ENCODE assay signal across 8 cellular contexts in the genomic region with DNA sequence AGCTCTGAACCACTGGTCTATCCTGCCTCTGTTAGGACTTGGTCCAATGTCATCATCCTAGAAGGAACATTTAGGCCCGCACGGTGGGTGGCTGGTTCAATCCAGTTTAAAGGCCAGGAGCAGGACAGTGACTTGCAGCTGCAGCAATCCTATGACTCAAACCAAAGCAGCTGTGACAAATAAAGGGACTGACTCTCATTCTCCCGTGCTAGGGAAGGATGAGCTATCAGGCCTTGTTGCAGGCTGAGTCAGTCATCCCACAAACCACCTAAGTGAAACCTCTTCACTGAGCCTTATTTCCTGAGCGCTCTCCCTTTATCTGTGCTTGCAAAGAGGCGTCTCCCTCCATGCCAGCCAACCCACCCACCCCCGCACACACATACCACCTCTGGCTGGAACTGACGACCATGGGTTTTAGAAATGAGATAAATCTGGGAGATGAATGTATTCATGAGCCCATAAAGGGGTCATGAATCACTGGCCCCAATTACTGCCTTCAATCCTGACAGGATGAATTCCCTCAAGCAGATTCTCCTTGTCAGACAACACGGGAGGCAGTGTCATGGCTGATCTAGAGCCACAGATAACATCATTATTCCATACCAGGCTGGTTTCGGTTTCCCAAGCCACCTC.
DNase-seq lines count a peak whose midpoint lies in the region; TF ChIP-seq lines count a peak whose summit lies in the region.

No MANE protein-coding gene starts in this region.

- no peaks in the 10 kb centered on the region for H3K36me3 Mint-ChIP-seq in activated T-cell treated with anti-CD3 and anti-CD28 coated beads, Interleukin-2, amount 50 U/mL, for 24 hours (ENCODE audit: low read depth)

- no peak overlapping the region for H3K4me3 Mint-ChIP-seq in activated T-cell treated with anti-CD3 and anti-CD28 coated beads, Interleukin-2, amount 50 U/mL, for 24 hours

- peaks cover 83% of the 10 kb centered on the region for H3K27me3 Mint-ChIP-seq in activated T-cell treated with anti-CD3 and anti-CD28 coated beads, Interleukin-2, amount 50 U/mL, for 24 hours

- CTCF ChIA-PET in AG04449 (lab: Yijun Ruan, JAX) (interaction anchor here (1.0 to 3.6 kb wide), 9 partner anchors 23 to 329 kb away, joined by 3 to 13 read pairs (median 4); no protein-coding TSS in a partner anchor), HEK293T (lab: Yijun Ruan, JAX) (interaction anchor here (0.5 to 1.7 kb wide), 3 partner anchors 28 to 41 kb away, joined by 3 to 12 read pairs (median 6); no protein-coding TSS in a partner anchor)

- H3K9me3 Mint-ChIP-seq in activated T-cell treated with anti-CD3 and anti-CD28 coated beads, Interleukin-2, amount 50 U/mL, for 24 hours = no peaks in the 10 kb centered on the region

- peaks cover 31% of the 10 kb centered on the region for H3K4me1 Mint-ChIP-seq in activated T-cell treated with anti-CD3 and anti-CD28 coated beads, Interleukin-2, amount 50 U/mL, for 24 hours (ENCODE audit: low read depth)

- no peak for TF ChIP-seq CTCF in AG04449 (IDR thresholded peaks at IDR 0.05; ENCODE audit: insufficient read depth, low read length, missing control alignments)

- peak overlapping the region; percentile 1 for H3K27ac Mint-ChIP-seq in activated T-cell treated with anti-CD3 and anti-CD28 coated beads, Interleukin-2, amount 50 U/mL, for 24 hours

- no peak overlapping the region for H3K4me3 ChIP-seq in AG04449 (ENCODE audit: low read depth, low read length)

- peak; percentile 21 for DNase-seq in AG04449 (ENCODE audit: low read depth, low spot score)
- DNase-seq in HEK293T (ENCODE audit: extremely low spot score) = no peak
- peak; percentile 49 for DNase-seq in activated T-cell treated with anti-CD3 and anti-CD28 coated beads, Interleukin-2, amount 50 U/mL, for 24 hours
- DNase-seq in lung microvascular endothelial cell (ENCODE audit: low read depth in 2 of 2) = peak; percentile 46 to 78
- no peak for DNase-seq in NCI-H82 treated with DMSO at 0.1 percent for 48 hours (lab: John Stamatoyannopoulos, UW; ENCODE audit: unreplicated experiment)
- DNase-seq in NCI-H1092 (lab: John Stamatoyannopoulos, UW) = no peak
- no peak for DNase-seq in cortex of kidney (lab: John Stamatoyannopoulos, UW)
- DNase-seq in HUDEP-2 (lab: John Stamatoyannopoulos, UW; ENCODE audit: unreplicated experiment in 76 of 76) = no peak

- POLR2A ChIA-PET in AG04449 (lab: Yijun Ruan, JAX) (interaction anchor here (0.5 to 1.1 kb wide), 3 partner anchors 13 to 113 kb away, joined by 3 to 4 read pairs (median 3); no protein-coding TSS in a partner anchor), HEK293T (lab: Yijun Ruan, JAX) (interaction anchor here (0.7 to 2.2 kb wide), 3 partner anchors 12 to 75 kb away, joined by 3 to 9 read pairs (median 3); no protein-coding TSS in a partner anchor)

TF ChIP-seq in HEK293T, 16 proteins besides CTCF, POLR2A, EP300 and RAD21:
- no peak for TF ChIP-seq HDGF (IDR thresholded peaks at IDR 0.05; ENCODE audit: borderline replicate concordance)
- TF ChIP-seq CTBP1 (IDR thresholded peaks at IDR 0.05; ENCODE audit: borderline replicate concordance) = no peak
- TF ChIP-seq, protein P1, sequence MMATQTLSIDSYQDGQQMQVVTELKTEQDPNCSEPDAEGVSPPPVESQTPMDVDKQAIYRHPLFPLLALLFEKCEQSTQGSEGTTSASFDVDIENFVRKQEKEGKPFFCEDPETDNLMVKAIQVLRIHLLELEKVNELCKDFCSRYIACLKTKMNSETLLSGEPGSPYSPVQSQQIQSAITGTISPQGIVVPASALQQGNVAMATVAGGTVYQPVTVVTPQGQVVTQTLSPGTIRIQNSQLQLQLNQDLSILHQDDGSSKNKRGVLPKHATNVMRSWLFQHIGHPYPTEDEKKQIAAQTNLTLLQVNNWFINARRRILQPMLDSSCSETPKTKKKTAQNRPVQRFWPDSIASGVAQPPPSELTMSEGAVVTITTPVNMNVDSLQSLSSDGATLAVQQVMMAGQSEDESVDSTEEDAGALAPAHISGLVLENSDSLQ (IDR thresholded peaks at IDR 0.05) = peak; percentile 78

Comparison
In these comparisons a context has a peak if more than half of its experiments do, and no peak if none do; other contexts are left out.
1. DNase-seq: peak in AG04449 (single experiment), activated T-cell treated with anti-CD3 and anti-CD28 coated beads, Interleukin-2, amount 50 U/mL, for 24 hours (single experiment) and lung microvascular endothelial cell (2 of 2); none in HEK293T (single experiment), NCI-H82 treated with DMSO at 0.1 percent for 48 hours (single experiment), NCI-H1092 (single experiment), cortex of kidney (single experiment) and HUDEP-2 (0 of 76).